9 cellular contexts compared by ENCODE assay signal in the genomic region with DNA sequence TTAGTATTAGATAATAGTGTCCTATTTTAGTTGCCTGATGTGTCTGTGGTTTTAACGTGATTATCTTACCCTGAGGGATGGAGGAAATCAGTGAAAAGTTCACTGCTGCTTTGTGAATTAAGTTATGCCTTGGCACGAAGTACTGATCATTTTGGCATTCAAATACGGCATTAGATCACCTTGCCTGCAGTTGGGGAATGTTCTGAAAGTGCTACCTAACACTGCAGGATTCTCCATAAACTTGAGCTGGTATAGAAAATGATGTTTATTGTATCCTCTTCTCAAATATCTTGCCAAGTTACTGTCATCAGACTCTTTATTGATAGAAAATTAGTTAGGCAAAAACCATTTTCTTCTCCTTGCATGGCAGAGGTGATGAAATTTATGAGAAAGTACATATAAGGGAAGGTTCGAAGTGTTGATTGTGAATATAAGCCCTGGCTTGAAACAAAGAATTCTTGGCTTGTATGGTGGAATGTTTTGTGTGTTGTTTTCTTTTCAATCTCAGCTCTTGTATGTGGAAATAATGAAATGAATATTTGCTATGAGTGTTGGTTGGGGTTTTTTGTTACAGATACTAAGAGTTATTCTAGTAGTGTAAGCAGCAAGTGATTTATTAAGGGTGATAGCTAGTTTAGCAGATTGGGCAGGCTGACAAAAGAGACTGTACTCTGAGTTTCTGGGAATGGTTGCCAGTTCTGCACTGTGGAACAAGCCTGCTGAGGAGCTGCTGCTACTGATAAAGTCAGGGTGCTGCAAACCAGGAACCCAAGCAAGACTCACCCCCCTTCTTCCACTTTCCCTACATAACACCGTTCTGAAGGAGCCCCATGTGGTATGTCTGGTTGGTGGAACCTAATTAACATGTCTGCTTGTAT. TPM values are rescaled to one million over a fixed set of nuclear protein-coding genes. Genes with fewer than 3 reads are reported as not detected.
DNase-seq lines count a peak whose midpoint lies in the region; ATAC-seq and TF ChIP-seq lines count a peak whose summit lies in the region.
"Had no signal": no experiment of that assay in that cellular context is flagged by ENCODE, and none has a peak within 500 bp of the region (broad histone marks: within the 10 kb centered on the region; RNA-seq: fewer than 3 reads in every experiment).

No MANE protein-coding gene starts in this region.

- no peaks in the 10 kb centered on the region for H3K27me3 Mint-ChIP-seq in activated T-cell treated with anti-CD3 and anti-CD28 coated beads, Interleukin-2, amount 50 U/mL, for 72 hours (ENCODE audit: low read depth)
- no peaks in the 10 kb centered on the region for H3K27me3 Mint-ChIP-seq in activated T-cell treated with anti-CD3 and anti-CD28 coated beads, Interleukin-2, amount 50 U/mL, for 4 hours (ENCODE audit: low read depth)

- intact Hi-C loops in left colon (cut with DNase I, micrococcal nuclease), result no loop called here
- intact Hi-C loops in upper lobe of right lung (cut with DNase I), result no loop called here

- H3K27me3 ChIP-seq in upper lobe of right lung, result no peaks in the 10 kb centered on the region

- H3K9me3 Mint-ChIP-seq in activated T-cell treated with anti-CD3 and anti-CD28 coated beads, Interleukin-2, amount 50 U/mL, for 72 hours, result peaks cover 6 to 13% of the 10 kb centered on the region in 2 donors
- peaks cover 23% of the 10 kb centered on the region for H3K9me3 Mint-ChIP-seq in activated T-cell treated with anti-CD3 and anti-CD28 coated beads, Interleukin-2, amount 50 U/mL, for 4 hours

- no peak for DNase-seq in activated T-cell treated with anti-CD3 and anti-CD28 coated beads, Interleukin-2, amount 50 U/mL, for 72 hours
- DNase-seq in activated T-cell treated with anti-CD3 and anti-CD28 coated beads, Interleukin-2, amount 50 U/mL, for 4 hours, result no peak
- DNase-seq in astrocyte of the spinal cord (ENCODE audit: low read depth, low spot score) (peak; percentile 57), left colon (peak in 1 of 2 donors; percentile 58), upper lobe of right lung (no peak), middle frontal gyrus (ENCODE audit: extremely low spot score, low spot score) (no peak), SIG-M5 treated with dmso at 0.1 percent for 504 hours (lab: John Stamatoyannopoulos, UW; ENCODE audit: unreplicated experiment) (no peak)
- DNase-seq in activated CD4-positive, alpha-beta T cell treated with anti-CD3 and anti-CD28 coated beads for 4 hours, result no peak

- no peak overlapping the region for H3K4me3 Mint-ChIP-seq in activated T-cell treated with anti-CD3 and anti-CD28 coated beads, Interleukin-2, amount 50 U/mL, for 72 hours
- no peak overlapping the region for H3K4me3 Mint-ChIP-seq in activated T-cell treated with anti-CD3 and anti-CD28 coated beads, Interleukin-2, amount 50 U/mL, for 4 hours

- H3K9me3 ChIP-seq in upper lobe of right lung, result no peaks in the 10 kb centered on the region
- H3K9me3 ChIP-seq: A549 had no signal

- no peak overlapping the region for H3K4me3 ChIP-seq in astrocyte of the spinal cord (ENCODE audit: low read depth, low read length)
- no peak overlapping the region for H3K4me3 ChIP-seq in upper lobe of right lung
- H3K4me3 ChIP-seq: A549 had no signal

- no peak for ATAC-seq in activated T-cell treated with anti-CD3 and anti-CD28 coated beads, Interleukin-2, amount 50 U/mL, for 72 hours (replicated peaks in 1 of 2)
- ATAC-seq in activated T-cell treated with anti-CD3 and anti-CD28 coated beads, Interleukin-2, amount 50 U/mL, for 4 hours, result no peak
- peak; percentile 37 for ATAC-seq in left colon
- peak; percentile 81 for ATAC-seq in upper lobe of right lung
- ATAC-seq: A549 had no signal

- in situ Hi-C loops in astrocyte of the spinal cord (cut with HindIII; ENCODE audit: low sequenced_read_pairs), result no loop called here

- H3K27ac ChIP-seq in upper lobe of right lung, result no peak overlapping the region
- H3K27ac ChIP-seq: A549 had no signal

- TF ChIP-seq CTCF in astrocyte of the spinal cord (IDR thresholded peaks at IDR 0.05; ENCODE audit: low read depth, low read length), result no peak
- no peak for TF ChIP-seq CTCF in upper lobe of right lung (IDR thresholded peaks at IDR 0.05)

- peaks cover 50% of the 10 kb centered on the region for H3K4me1 Mint-ChIP-seq in activated T-cell treated with anti-CD3 and anti-CD28 coated beads, Interleukin-2, amount 50 U/mL, for 72 hours (ENCODE audit: low read depth)
- H3K4me1 Mint-ChIP-seq in activated T-cell treated with anti-CD3 and anti-CD28 coated beads, Interleukin-2, amount 50 U/mL, for 4 hours (ENCODE audit: low read depth), result peaks cover 47% of the 10 kb centered on the region

- peak overlapping the region; percentile 58 for H3K27ac Mint-ChIP-seq in activated T-cell treated with anti-CD3 and anti-CD28 coated beads, Interleukin-2, amount 50 U/mL, for 72 hours

- H3K36me3 Mint-ChIP-seq in activated T-cell treated with anti-CD3 and anti-CD28 coated beads, Interleukin-2, amount 50 U/mL, for 72 hours (ENCODE audit: insufficient read depth in 2 of 2), result peaks cover 14 to 30% of the 10 kb centered on the region in 2 donors
- H3K36me3 Mint-ChIP-seq in activated T-cell treated with anti-CD3 and anti-CD28 coated beads, Interleukin-2, amount 50 U/mL, for 4 hours (ENCODE audit: insufficient read depth), result peaks cover 27% of the 10 kb centered on the region

- no peaks in the 10 kb centered on the region for H3K36me3 ChIP-seq in upper lobe of right lung

- H3K4me1 ChIP-seq in upper lobe of right lung, result peaks cover 16% of the 10 kb centered on the region
- H3K4me1 ChIP-seq: A549 had no signal

RNA-seq across cellular contexts. Expression of a gene that starts 35.3 kb away (rescaled TPM):
- total RNA-seq in activated T-cell treated with anti-CD3 and anti-CD28 coated beads, Interleukin-2, amount 50 U/mL, for 72 hours, result 100 to 1,000 TPM in 1 of 2 donors, 10 to 100 TPM in 1; 89.7 to 126 TPM
- 10 to 100 TPM; 42.4 to 48.1 (median 45.1) TPM for total RNA-seq in activated T-cell treated with anti-CD3 and anti-CD28 coated beads, Interleukin-2, amount 50 U/mL, for 4 hours
- 10 to 100 TPM; 53.1 to 61.8 TPM for total RNA-seq in left colon
- total RNA-seq in upper lobe of right lung, result 52.1 TPM

Comparison
In these comparisons a context has a peak if more than half of its experiments do, and no peak if none do; other contexts are left out.
1. ATAC-seq: peak in left colon (single experiment) and upper lobe of right lung (single experiment); none in activated T-cell treated with anti-CD3 and anti-CD28 coated beads, Interleukin-2, amount 50 U/mL, for 72 hours (0 of 2) and activated T-cell treated with anti-CD3 and anti-CD28 coated beads, Interleukin-2, amount 50 U/mL, for 4 hours (0 of 2).